8 cellular contexts compared by ENCODE assay signal in the genomic region with DNA sequence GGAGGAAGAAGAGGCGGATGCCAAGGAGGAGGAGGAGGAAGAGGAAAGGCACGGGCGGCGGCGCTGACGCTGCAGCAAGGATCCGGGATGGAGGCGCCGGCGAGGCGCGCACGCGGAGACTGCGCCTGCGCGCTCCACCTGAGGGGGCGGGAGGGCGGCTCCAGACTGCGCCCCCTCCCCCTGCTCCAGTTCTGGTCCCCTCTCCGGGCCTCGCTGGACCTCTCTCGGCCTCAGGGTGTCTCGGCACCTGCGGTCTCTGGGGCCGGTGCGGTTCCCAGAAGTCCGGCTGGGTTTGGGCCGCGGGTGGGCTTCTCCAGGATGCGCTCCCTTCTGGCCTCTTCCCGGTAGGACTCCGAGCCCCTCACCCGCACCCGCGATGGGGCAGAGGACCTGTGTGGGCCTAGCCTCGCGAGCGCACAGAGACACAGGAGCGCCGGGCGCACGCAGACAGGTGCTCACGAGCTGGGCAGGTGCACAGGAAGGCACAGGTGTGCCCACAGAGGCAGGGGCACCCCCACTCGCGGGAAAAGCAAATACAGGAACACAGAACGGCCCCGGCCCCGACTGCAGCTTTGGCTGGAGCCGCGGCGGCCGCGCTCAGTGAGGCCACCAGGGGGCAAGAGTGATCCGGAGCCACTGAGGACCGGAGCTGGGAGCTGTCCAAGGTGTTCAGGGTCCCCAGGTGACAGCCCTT. TPM values are rescaled to one million over a fixed set of nuclear protein-coding genes. Genes with fewer than 3 reads are reported as not detected.
A peak's percentile ranks its signal among the peaks of the same experiment; 100 is the strongest.
DNase-seq lines count a peak whose midpoint lies in the region; ATAC-seq and TF ChIP-seq lines count a peak whose summit lies in the region.

A gene with protein sequence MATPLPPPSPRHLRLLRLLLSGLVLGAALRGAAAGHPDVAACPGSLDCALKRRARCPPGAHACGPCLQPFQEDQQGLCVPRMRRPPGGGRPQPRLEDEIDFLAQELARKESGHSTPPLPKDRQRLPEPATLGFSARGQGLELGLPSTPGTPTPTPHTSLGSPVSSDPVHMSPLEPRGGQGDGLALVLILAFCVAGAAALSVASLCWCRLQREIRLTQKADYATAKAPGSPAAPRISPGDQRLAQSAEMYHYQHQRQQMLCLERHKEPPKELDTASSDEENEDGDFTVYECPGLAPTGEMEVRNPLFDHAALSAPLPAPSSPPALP (minus strand): TSS at position 84 of the 694 bp plus-strand sequence. CDS start 188 bp downstream, outside the sequence.

- peak; percentile 91 for TF ChIP-seq CTCF in chondrocyte (IDR thresholded peaks at IDR 0.05)

- no peaks in the 10 kb centered on the region for H3K9me3 Mint-ChIP-seq in chondrocyte (ENCODE audit: low read depth)

- peak within 1 kb of the TSS; percentile 77 for H3K4me3 Mint-ChIP-seq in chondrocyte (ENCODE audit: unreplicated experiment)

- peak; percentile 91 for DNase-seq in AG08395 (ENCODE audit: low spot score)
- DNase-seq in NCI-H2196 treated with DMSO at 0.1 percent for 48 hours (lab: John Stamatoyannopoulos, UW; ENCODE audit: unreplicated experiment): peak; percentile 62
- peak; percentile 71 to 79 for DNase-seq in activated CD4-positive, alpha-beta T cell treated with anti-CD3 and anti-CD28 coated beads for 24 hours (ENCODE audit: low read depth in 2 of 2)
- no peak for DNase-seq in chondrocyte (ENCODE audit: low spot score)
- peak; percentile 85 for DNase-seq in kidney tubule cell (ENCODE audit: low spot score)
- peak; percentile 89 for DNase-seq in stimulated activated CD4-positive, alpha-beta T cell treated with anti-CD3 and anti-CD28 coated beads, Interleukin-15, amount 100 ng/mL, for 24 hours

- H3K4me1 Mint-ChIP-seq in chondrocyte (ENCODE audit: low read depth): peaks cover 14% of the 10 kb centered on the region

- no peaks in the 10 kb centered on the region for H3K36me3 Mint-ChIP-seq in chondrocyte (ENCODE audit: low read depth)

- peaks cover 7% of the 10 kb centered on the region for H3K27me3 Mint-ChIP-seq in chondrocyte (ENCODE audit: low read depth)

- H3K27ac Mint-ChIP-seq in chondrocyte (ENCODE audit: unreplicated experiment): no peak within 1 kb of the TSS

- ATAC-seq in GM21529 (IDR thresholded peaks at IDR 0.05; ENCODE audit: unreplicated experiment) (peak; percentile 59), GM19467 (IDR thresholded peaks at IDR 0.05; ENCODE audit: unreplicated experiment) (no peak)

RNA-seq across cellular contexts. Expression of the gene that starts here (rescaled TPM):
- 88.1 to 90.8 TPM (median 88.7 TPM) in 3 replicates for total RNA-seq in chondrocyte
